8 cellular contexts compared by ENCODE assay signal in the genomic region with DNA sequence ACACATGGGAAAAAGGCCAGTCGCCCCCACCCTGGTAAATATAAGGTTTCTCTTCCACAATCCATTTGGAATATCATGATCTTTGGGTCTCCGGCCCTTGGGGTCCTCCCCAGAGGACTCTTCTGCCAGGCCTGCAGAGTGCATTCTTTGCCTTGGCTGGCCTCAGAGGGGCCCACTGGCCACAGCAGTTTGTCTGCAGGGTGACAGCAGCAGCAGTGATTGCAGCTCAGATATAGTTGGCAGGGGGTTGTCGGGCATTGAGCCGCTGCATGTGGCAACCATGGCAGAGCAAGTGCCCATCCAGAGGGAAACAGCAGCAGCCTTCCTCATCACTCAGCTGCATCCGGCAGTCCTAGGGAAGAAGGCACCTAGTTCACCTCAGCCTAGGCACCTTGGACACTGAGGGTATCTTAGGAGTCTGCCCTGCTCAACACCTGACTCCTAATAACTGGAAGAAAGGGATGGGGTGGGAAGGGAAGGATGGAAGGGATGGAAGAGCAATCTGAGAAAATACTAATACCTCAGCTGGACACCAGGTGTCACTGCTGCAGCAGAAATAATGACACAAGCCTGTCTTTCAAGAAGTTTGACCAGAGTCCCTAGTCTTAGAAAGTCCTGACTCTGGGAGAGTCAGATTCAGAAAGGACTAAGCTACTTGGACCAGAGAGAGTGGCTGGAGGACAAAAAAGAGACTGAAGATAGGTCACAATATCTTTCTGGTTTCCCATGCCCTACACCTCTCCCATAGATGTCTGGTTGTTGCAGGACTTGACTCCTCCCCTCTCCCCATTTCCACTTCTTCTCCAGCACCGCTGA. TPM values are rescaled to one million over a fixed set of nuclear protein-coding genes. Genes with fewer than 3 reads are reported as not detected.
A peak's percentile ranks its signal among the peaks of the same experiment; 100 is the strongest.
DNase-seq lines count a peak whose midpoint lies in the region; ATAC-seq, FAIRE-seq and TF ChIP-seq lines count a peak whose summit lies in the region.

No MANE protein-coding gene starts in this region.

- TF ChIP-seq CTCF in bronchial epithelial cell (IDR thresholded peaks at IDR 0.05; ENCODE audit: insufficient read depth, low read length, severe bottlenecking): peak; percentile 51

- DNase-seq in DMS114 treated with DMSO at 0.1 percent for 48 hours (lab: John Stamatoyannopoulos, UW; ENCODE audit: unreplicated experiment): peak; percentile 40
- DNase-seq in HCEC 1CT: peak; percentile 66
- DNase-seq in SJSA1 (ENCODE audit: low read depth in 1 of 2, low spot score in 2 of 2): peak; percentile 44 to 53
- peak; percentile 62 for DNase-seq in bronchial epithelial cell (ENCODE audit: low read depth)
- DNase-seq in left kidney (ENCODE audit: low read depth, low spot score): peak; percentile 83
- peak; percentile 52 for DNase-seq in stimulated activated naive CD8-positive, alpha-beta T cell treated with anti-CD3 and anti-CD28 coated beads, Interleukin-15, Interleukin-2, amounts not matched to agents 100 U/mL and 50 U/mL, for 24 hours
- DNase-seq in NK-92 (lab: John Stamatoyannopoulos, UW; ENCODE audit: unreplicated experiment): no peak

- H3K4me3 ChIP-seq in SJSA1 (no peak overlapping the region), bronchial epithelial cell (ENCODE audit: low read depth, low read length) (no peak overlapping the region)

- no peak overlapping the region for H3K27ac ChIP-seq in SJSA1

- peaks cover 90% of the 10 kb centered on the region for H3K36me3 ChIP-seq in SJSA1
- peaks cover 43% of the 10 kb centered on the region for H3K36me3 ChIP-seq in bronchial epithelial cell (ENCODE audit: control insufficient read depth, insufficient read depth, low read length)

- ATAC-seq in stimulated activated naive CD8-positive, alpha-beta T cell treated with anti-CD3 and anti-CD28 coated beads, Interleukin-15, Interleukin-2, amounts not matched to agents 100 U/mL and 50 U/mL, for 24 hours: no peak
- ATAC-seq in HG02981 (IDR thresholded peaks at IDR 0.05; ENCODE audit: unreplicated experiment): no peak

- peaks cover 46% of the 10 kb centered on the region for H3K4me1 ChIP-seq in SJSA1 (replicated peaks)

- H3K27me3 ChIP-seq in SJSA1 (replicated peaks) (no peaks in the 10 kb centered on the region), bronchial epithelial cell (ENCODE audit: control insufficient read depth, insufficient read depth, low read length) (no peaks in the 10 kb centered on the region)

- no peak for FAIRE-seq in bronchial epithelial cell (lab: Jason Lieb, UNC)

- no peaks in the 10 kb centered on the region for H3K9me3 ChIP-seq in SJSA1 (replicated peaks)

RNA-seq across cellular contexts. Expression of a gene that starts 8.9 kb away (rescaled TPM):
- 116 and 125 TPM in 2 replicates for total RNA-seq in SJSA1 (2014; rRNA removed; shearing (Covaris generic))
- 174 and 223 TPM in 2 replicates for total RNA-seq in bronchial epithelial cell

RNA-seq across cellular contexts. Expression of a gene that starts 16.5 kb away (rescaled TPM):
- 37.3 and 39.5 TPM in 2 replicates for total RNA-seq in SJSA1 (2014; rRNA removed; shearing (Covaris generic))
- 58.8 and 113 TPM in 2 replicates for total RNA-seq in bronchial epithelial cell

RNA-seq across cellular contexts. Expression of a gene that starts 36.5 kb away (rescaled TPM):
- 3.2 and 6.5 TPM in 2 replicates for total RNA-seq in SJSA1 (2014; rRNA removed; shearing (Covaris generic))
- total RNA-seq in bronchial epithelial cell: 6.3 and 7.4 TPM in 2 replicates

RNA-seq across cellular contexts. Expression of a gene that starts 44.2 kb away (rescaled TPM):
- 43.9 and 67.8 TPM in 2 replicates for total RNA-seq in SJSA1 (2014; rRNA removed; shearing (Covaris generic))
- total RNA-seq in bronchial epithelial cell: 79.2 and 91.1 TPM in 2 replicates

RNA-seq across cellular contexts. Expression of a gene that starts 54.5 kb away (rescaled TPM):
- 67.8 and 86.9 TPM in 2 replicates for total RNA-seq in SJSA1 (2014; rRNA removed; shearing (Covaris generic))
- 26.6 and 41.2 TPM in 2 replicates for total RNA-seq in bronchial epithelial cell
